17 cellular contexts compared by ENCODE assay signal in genomic region chr7:139036901-139037300, GRCh38. TPM values are rescaled to one million over a fixed set of nuclear protein-coding genes. Genes with fewer than 3 reads are reported as not detected.
DNase-seq lines count a peak whose midpoint lies in the region; ATAC-seq and TF ChIP-seq lines count a peak whose summit lies in the region.
"Had no signal": no experiment of that assay in that cellular context is flagged by ENCODE, and none has a peak within 500 bp of the region (broad histone marks: within the 10 kb centered on the region; RNA-seq: fewer than 3 reads in every experiment).

No MANE protein-coding gene starts in this region.

- no peaks in the 10 kb centered on the region for H4K20me1 ChIP-seq in OCI-LY3 (ENCODE audit: insufficient read depth, low read length)

- peaks cover 18% of the 10 kb centered on the region for H3K36me3 Mint-ChIP-seq in activated naive CD4-positive, alpha-beta T cell treated with anti-CD3 and anti-CD28 coated beads, Interleukin-2, amount 10 ng/mL, durations not matched to agents 7 days and 5 days
- peaks cover 0 to 16% of the 10 kb centered on the region in 2 donors for H3K36me3 Mint-ChIP-seq in activated naive CD4-positive, alpha-beta T cell treated with anti-CD3 and anti-CD28 coated beads, Interleukin-2, amount 50 U/mL, for 72 hours
- H3K36me3 Mint-ChIP-seq in central memory CD8-positive, alpha-beta T cell (ENCODE audit: insufficient read depth) = peaks cover 7% of the 10 kb centered on the region

- TF ChIP-seq CTCF in OCI-LY3 (IDR thresholded peaks at IDR 0.05; ENCODE audit: low read depth, low read length) = no peak

- H3K4me3 Mint-ChIP-seq in activated naive CD4-positive, alpha-beta T cell treated with anti-CD3 and anti-CD28 coated beads, Interleukin-2, amount 10 ng/mL, durations not matched to agents 7 days and 5 days = peak overlapping the region; percentile 28
- peak overlapping the region; percentile 72 for H3K4me3 Mint-ChIP-seq in central memory CD8-positive, alpha-beta T cell

- no peak for ATAC-seq in activated naive CD4-positive, alpha-beta T cell treated with anti-CD3 and anti-CD28 coated beads, Interleukin-2, amount 50 U/mL, for 72 hours
- no peak for ATAC-seq in central memory CD8-positive, alpha-beta T cell (replicated peaks; ENCODE audit: extremely low read depth, poor library complexity, severe bottlenecking)
- no peak for ATAC-seq in HG03565 (IDR thresholded peaks at IDR 0.05; ENCODE audit: unreplicated experiment)
- ATAC-seq in HG02759 (IDR thresholded peaks at IDR 0.05; ENCODE audit: unreplicated experiment) = no peak

- H3K4me2 ChIP-seq in OCI-LY3 (ENCODE audit: low read length) = peak overlapping the region; percentile 92

- H3K27ac Mint-ChIP-seq in activated naive CD4-positive, alpha-beta T cell treated with anti-CD3 and anti-CD28 coated beads, Interleukin-2, amount 10 ng/mL, durations not matched to agents 7 days and 5 days = no peak overlapping the region
- H3K27ac Mint-ChIP-seq in activated naive CD4-positive, alpha-beta T cell treated with anti-CD3 and anti-CD28 coated beads, Interleukin-2, amount 50 U/mL, for 72 hours = no peak overlapping the region
- H3K27ac Mint-ChIP-seq in central memory CD8-positive, alpha-beta T cell (ENCODE audit: low read depth) = no peak overlapping the region

- no peak overlapping the region for H2AFZ ChIP-seq in OCI-LY3 (ENCODE audit: low read depth, low read length)

- H3K9ac ChIP-seq in OCI-LY3 (ENCODE audit: low read length) = peak overlapping the region; percentile 73; the same call in 1 of the 2 replicates

- H3K4me1 Mint-ChIP-seq in activated naive CD4-positive, alpha-beta T cell treated with anti-CD3 and anti-CD28 coated beads, Interleukin-2, amount 10 ng/mL, durations not matched to agents 7 days and 5 days = peaks cover 46% of the 10 kb centered on the region
- H3K4me1 Mint-ChIP-seq in central memory CD8-positive, alpha-beta T cell = peaks cover 23% of the 10 kb centered on the region

- no peaks in the 10 kb centered on the region for H3K27me3 ChIP-seq in OCI-LY3 (ENCODE audit: low read depth, low read length)
- H3K27me3 ChIP-seq: BE2C had no signal

- peaks cover 16% of the 10 kb centered on the region for H3K4me1 ChIP-seq in OCI-LY3 (ENCODE audit: low read length)

- H3K27me3 Mint-ChIP-seq in activated naive CD4-positive, alpha-beta T cell treated with anti-CD3 and anti-CD28 coated beads, Interleukin-2, amount 10 ng/mL, durations not matched to agents 7 days and 5 days = peaks cover 27% of the 10 kb centered on the region
- no peaks in the 10 kb centered on the region for H3K27me3 Mint-ChIP-seq in central memory CD8-positive, alpha-beta T cell

- H3K4me3 ChIP-seq in OCI-LY3 (ENCODE audit: low read length) = peak overlapping the region; percentile 94; the same call in 1 of the 2 replicates

- H3K9me3 Mint-ChIP-seq in activated naive CD4-positive, alpha-beta T cell treated with anti-CD3 and anti-CD28 coated beads, Interleukin-2, amount 10 ng/mL, durations not matched to agents 7 days and 5 days = no peaks in the 10 kb centered on the region
- H3K9me3 Mint-ChIP-seq in activated naive CD4-positive, alpha-beta T cell treated with anti-CD3 and anti-CD28 coated beads, Interleukin-2, amount 50 U/mL, for 72 hours = no peaks in the 10 kb centered on the region
- H3K9me3 Mint-ChIP-seq in central memory CD8-positive, alpha-beta T cell = no peaks in the 10 kb centered on the region
- H3K9me3 Mint-ChIP-seq: activated T-helper 2 cell treated with anti-CD3 and anti-CD28 coated beads, Interferon-gamma antibody, Interleukin-2, Interleukin-4, amounts not matched to agents 10 μg/mL and 5 μg/mL and 100 μg/mL, durations not matched to agents 14 hours and 24 hours and 36 hours; dendritic cell treated with granulocyte-macrophage colony-stimulating factor and Interleukin-4, amounts not matched to agents 40 ng/mL and 50 ng/mL, for 4 days; stimulated activated naive B cell treated with anti-CD40 and anti-IgM and Interleukin-4, amounts not matched to agents 10 μg/mL and 1 μg/mL and 100 μg/mL, for 72 hours had no signal

- H3K9me3 ChIP-seq in OCI-LY3 (ENCODE audit: insufficient read depth, low read length) = no peaks in the 10 kb centered on the region
- H3K9me3 ChIP-seq: BE2C had no signal

- H3K36me3 ChIP-seq in OCI-LY3 (replicated peaks; ENCODE audit: low read depth, low read length) = peaks cover 18% of the 10 kb centered on the region

- CTCF ChIA-PET in activated naive CD4-positive, alpha-beta T cell treated with anti-CD3 and anti-CD28 coated beads, Interleukin-2, amount 10 ng/mL, durations not matched to agents 7 days and 5 days (lab: Charles Lee) = interaction anchor here (0.6 to 2.0 kb wide), 6 partner anchors 9 to 150 kb away, joined by 3 to 8 read pairs (median 3); no protein-coding TSS in a partner anchor

- peaks cover 29% of the 10 kb centered on the region for H3K79me2 ChIP-seq in OCI-LY3 (ENCODE audit: low read length)

- no peak for DNase-seq in activated naive CD4-positive, alpha-beta T cell treated with anti-CD3 and anti-CD28 coated beads, Interleukin-2, amount 10 ng/mL, durations not matched to agents 7 days and 5 days
- DNase-seq in activated naive CD4-positive, alpha-beta T cell treated with anti-CD3 and anti-CD28 coated beads, Interleukin-2, amount 50 U/mL, for 72 hours (ENCODE audit: low spot score in 2 of 2) = no peak
- no peak for DNase-seq in central memory CD8-positive, alpha-beta T cell (ENCODE audit: low spot score in 2 of 2)
- DNase-seq in SIG-M5 treated with dmso at 0.1 percent for 504 hours (lab: John Stamatoyannopoulos, UW; ENCODE audit: unreplicated experiment) = no peak
- DNase-seq: anterior cingulate cortex; BE2C; H7; IMR-90; kidney glomerular epithelial cell; NCI-H1105 treated with DMSO at 0.1 percent for 48 hours; stimulated activated naive B cell treated with anti-CD40 and anti-IgM and Interleukin-4, amounts not matched to agents 10 μg/mL and 1 μg/mL and 100 μg/mL, for 72 hours; T-helper 1 cell had no signal

- H3K27ac ChIP-seq in OCI-LY3 (ENCODE audit: low read length) = no peak overlapping the region

RNA-seq across cellular contexts. Expression of gene ZC3HAV1L, which starts 1.1 kb away (rescaled TPM):
- 10 to 100 TPM in 1 of 2 donors, 1 to 10 TPM in 1; 2.0 to 22.6 TPM for total RNA-seq in activated naive CD4-positive, alpha-beta T cell treated with anti-CD3 and anti-CD28 coated beads, Interleukin-2, amount 50 U/mL, for 72 hours

RNA-seq across cellular contexts. Expression of gene KIAA1549, which starts 55.7 kb away (rescaled TPM):
- total RNA-seq in activated naive CD4-positive, alpha-beta T cell treated with anti-CD3 and anti-CD28 coated beads, Interleukin-2, amount 50 U/mL, for 72 hours = 1 to 10 TPM; 1.1 to 1.2 TPM
